15 cellular contexts compared by ENCODE assay signal in the genomic region with DNA sequence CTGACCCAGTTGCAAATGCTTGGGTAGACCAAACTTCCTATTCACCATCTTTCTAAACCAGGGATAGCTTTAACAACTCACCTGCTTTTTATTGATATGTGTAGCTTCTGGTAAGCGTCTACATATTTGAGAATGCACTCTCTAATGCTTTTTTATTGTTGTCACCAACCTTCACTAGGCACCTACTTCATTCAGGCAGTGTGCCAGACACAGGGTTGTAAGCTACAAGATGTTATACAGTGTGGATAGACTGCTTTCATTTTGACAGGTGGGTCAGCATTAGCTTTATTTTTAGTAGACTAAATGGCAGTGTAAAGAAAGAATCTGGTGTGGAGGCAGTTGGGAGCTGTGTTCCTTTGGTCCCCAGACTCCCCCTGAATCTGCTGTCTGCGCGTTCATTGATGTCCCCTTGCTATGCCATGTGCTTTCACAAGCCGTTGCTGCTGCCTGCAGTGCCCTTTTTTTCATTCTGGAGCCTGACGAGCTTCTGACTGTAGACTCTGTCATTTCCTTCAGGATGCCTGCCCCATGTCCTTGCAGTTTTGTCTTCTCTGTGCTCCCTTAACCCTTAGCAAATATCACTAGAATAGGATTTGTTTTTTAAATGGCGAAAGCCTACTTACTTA. TPM values are rescaled to one million over a fixed set of nuclear protein-coding genes. Genes with fewer than 3 reads are reported as not detected.
DNase-seq lines count a peak whose midpoint lies in the region; ATAC-seq, FAIRE-seq and TF ChIP-seq lines count a peak whose summit lies in the region.
"Had no signal": no experiment of that assay in that cellular context is flagged by ENCODE, and none has a peak within 500 bp of the region (broad histone marks: within the 10 kb centered on the region; RNA-seq: fewer than 3 reads in every experiment).

No MANE protein-coding gene starts in this region.

- ATAC-seq in Right ventricle myocardium superior (ENCODE audit: poor library complexity) (peak; percentile 78), body of pancreas (no peak)
- ATAC-seq: WTC11 had no signal

- H3K27me3 ChIP-seq in fibroblast of lung (ENCODE audit: control insufficient read depth, insufficient read depth, low read length) (no peaks in the 10 kb centered on the region), body of pancreas (no peaks in the 10 kb centered on the region)
- H3K27me3 ChIP-seq: spleen had no signal

- WGBS in body of pancreas, 2 donors = 73 to 74% methylated on average over 6 of the region's 6 CpGs

- no peak overlapping the region for H2AFZ ChIP-seq in fibroblast of lung (ENCODE audit: low read length)
- H2AFZ ChIP-seq: parathyroid adenoma had no signal

- peak overlapping the region; percentile 46 for H3K4me2 ChIP-seq in fibroblast of lung (ENCODE audit: extremely low read depth, insufficient read depth, low read length)

- no peak for TF ChIP-seq POLR2A in body of pancreas (IDR thresholded peaks at IDR 0.05)

- H3K9me3 ChIP-seq in fibroblast of lung (ENCODE audit: control insufficient read depth, insufficient read depth, low read depth, low read length) = no peaks in the 10 kb centered on the region
- no peaks in the 10 kb centered on the region for H3K9me3 ChIP-seq in body of pancreas
- H3K9me3 ChIP-seq: spleen had no signal

- H3K36me3 ChIP-seq in fibroblast of lung (ENCODE audit: control insufficient read depth, insufficient read depth, low read length) (no peaks in the 10 kb centered on the region), body of pancreas (replicated peaks in 1 of 2; ENCODE audit: insufficient read depth in 1 of 2, low read depth in 2 of 2) (no peaks in the 10 kb centered on the region)

- DNase-seq in Right ventricle myocardium superior (no peak), cardiac septum (ENCODE audit: low spot score) (no peak), RKO (ENCODE audit: low spot score) (peak; percentile 87), fibroblast of lung (ENCODE audit: low read depth in 2 of 2) (no peak), body of pancreas (no peak), GM19239 (ENCODE audit: insufficient read length, low spot score) (no peak), cerebellar nuclear complex (lab: John Stamatoyannopoulos, UW) (no peak), putamen (ENCODE audit: low spot score) (no peak)
- DNase-seq: activated naive CD4-positive, alpha-beta T cell treated with anti-CD3 and anti-CD28 coated beads, Interleukin-2, amount 50 U/mL, for 16 hours; AML-193; H7; kidney glomerular epithelial cell; spleen had no signal

- FAIRE-seq in GM19239 (lab: Jason Lieb, UNC) = no peak

- TF ChIP-seq CTCF in fibroblast of lung (conservative IDR thresholded peaks at IDR 0.05 in 1 of 2, IDR thresholded peaks at IDR 0.05 in 1 of 2; ENCODE audit: low read depth in 1 of 2, low read length in 2 of 2) = no peak
- no peak for TF ChIP-seq CTCF in body of pancreas (IDR thresholded peaks at IDR 0.05)

- no peaks in the 10 kb centered on the region for H4K20me1 ChIP-seq in fibroblast of lung (ENCODE audit: control insufficient read depth, extremely low read depth, insufficient read depth, low read length)

- H3K4me3 ChIP-seq in fibroblast of lung (replicated peaks in 1 of 4; ENCODE audit: control extremely low read depth in 1 of 4, insufficient read depth in 1 of 4, low read depth in 3 of 4, low read length in 4 of 4) (peak overlapping the region in 1 of 4 experiments; percentile 33), body of pancreas (no peak overlapping the region)
- H3K4me3 ChIP-seq: spleen had no signal

- H3K9ac ChIP-seq in fibroblast of lung (ENCODE audit: insufficient read depth, low read length) = no peak overlapping the region
- H3K9ac ChIP-seq: parathyroid adenoma had no signal

- intact Hi-C loops in Right ventricle myocardium superior (cut with DNase I) = no loop called here
- intact Hi-C loops in cardiac septum (cut with DNase I) = loop anchor here (10.0 kb wide), 2 partner anchors 139 to 279 kb away; a partner anchor contains a TSS
- intact Hi-C loops in body of pancreas (cut with DNase I) = no loop called here

- H3K4me1 ChIP-seq in fibroblast of lung (ENCODE audit: control insufficient read depth, extremely low read depth, insufficient read depth, low read length) (peaks cover 4% of the 10 kb centered on the region), body of pancreas (no peaks in the 10 kb centered on the region)
- H3K4me1 ChIP-seq: parathyroid adenoma had no signal

- H3K27ac ChIP-seq in fibroblast of lung (ENCODE audit: insufficient read depth, low read length) (no peak overlapping the region), body of pancreas (no peak overlapping the region)
- H3K27ac ChIP-seq: parathyroid adenoma, spleen had no signal

- peaks cover 3% of the 10 kb centered on the region for H3K79me2 ChIP-seq in fibroblast of lung (ENCODE audit: control insufficient read depth, insufficient read depth, low read length)

RNA-seq across cellular contexts. Expression of a gene that starts 32.1 kb away (rescaled TPM):
- total RNA-seq in Right ventricle myocardium superior (9.0 TPM), cardiac septum (17.0 TPM), fibroblast of lung (12.6 and 15.5 TPM in 2 replicates), body of pancreas (10 to 100 TPM; 10.1 to 11.9 TPM)
- 7.3 and 11.3 TPM in 2 replicates for polyA plus RNA-seq in fibroblast of lung
- 6.4 and 9.0 TPM in 2 replicates for polyA plus RNA-seq in fibroblast of lung (2012)
- polyA minus RNA-seq in fibroblast of lung (ENCODE audit: low replicate concordance) = 27.9 and 33.2 TPM in 2 replicates
